13 cellular contexts compared by ENCODE assay signal in the genomic region with DNA sequence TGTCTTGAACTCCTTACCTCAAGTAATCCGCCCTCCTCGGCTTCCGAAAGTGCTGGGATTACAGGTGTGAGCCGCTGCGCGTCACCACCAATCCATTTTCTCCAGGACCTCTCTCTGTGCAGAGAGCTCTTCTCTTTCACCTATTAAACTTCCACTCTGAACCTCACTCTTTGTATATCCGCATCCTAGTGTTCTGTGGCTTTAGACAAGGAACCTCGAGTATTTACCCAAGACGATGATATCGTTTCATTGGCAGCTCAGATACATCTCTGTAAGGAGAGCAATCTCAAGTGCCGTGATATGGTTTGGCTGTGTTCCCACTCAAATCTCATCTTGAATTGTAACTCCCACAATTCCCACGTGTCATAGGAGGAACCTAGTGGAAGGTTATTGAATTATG.
"Had no signal": no experiment of that assay in that cellular context is flagged by ENCODE, and none has a peak within 500 bp of the region (broad histone marks: within the 10 kb centered on the region; RNA-seq: fewer than 3 reads in every experiment).

No MANE protein-coding gene starts in this region.

- ATAC-seq: foreskin keratinocyte; stimulated activated naive CD8-positive, alpha-beta T cell treated with anti-CD3 and anti-CD28 coated beads, Interleukin-15, Interleukin-2, amounts not matched to agents 100 U/mL and 50 U/mL, for 24 hours; T-helper 17 cell had no signal

- H3K27me3 ChIP-seq: ovary, sigmoid colon, suprapubic skin had no signal

- H3K9me3 ChIP-seq: suprapubic skin had no signal

- DNase-seq: activated CD4-positive, alpha-beta T cell treated with anti-CD3 and anti-CD28 coated beads, Interleukin-2, amount 10 ng/mL, durations not matched to agents 7 days and 5 days; activated CD4-positive, CD25-positive, alpha-beta regulatory T cell; activated CD8-positive, alpha-beta memory T cell treated with anti-CD3 and anti-CD28 coated beads for 24 hours; activated naive CD4-positive, alpha-beta T cell treated with anti-CD3 and anti-CD28 coated beads, Interleukin-2, amount 50 U/mL, for 16 hours; activated T-cell treated with anti-CD3 and anti-CD28 coated beads for 4 hours; amniotic stem cell; foreskin keratinocyte; ovary; sigmoid colon; stimulated activated CD4-positive, alpha-beta T cell treated with anti-CD3 and anti-CD28 coated beads, Interleukin-2, amount 100 ng/mL, for 48 hours; stimulated activated naive CD8-positive, alpha-beta T cell treated with anti-CD3 and anti-CD28 coated beads, Interleukin-15, Interleukin-2, amounts not matched to agents 100 U/mL and 50 U/mL, for 24 hours; T-helper 17 cell had no signal

- H3K4me1 ChIP-seq: sigmoid colon, suprapubic skin had no signal

- H3K4me3 ChIP-seq: ovary, sigmoid colon, suprapubic skin had no signal

- H3K27ac ChIP-seq: foreskin keratinocyte, ovary, sigmoid colon, suprapubic skin had no signal

- H3K36me3 ChIP-seq: ovary, sigmoid colon, suprapubic skin had no signal
